8 cellular contexts compared by ENCODE assay signal in the genomic region with DNA sequence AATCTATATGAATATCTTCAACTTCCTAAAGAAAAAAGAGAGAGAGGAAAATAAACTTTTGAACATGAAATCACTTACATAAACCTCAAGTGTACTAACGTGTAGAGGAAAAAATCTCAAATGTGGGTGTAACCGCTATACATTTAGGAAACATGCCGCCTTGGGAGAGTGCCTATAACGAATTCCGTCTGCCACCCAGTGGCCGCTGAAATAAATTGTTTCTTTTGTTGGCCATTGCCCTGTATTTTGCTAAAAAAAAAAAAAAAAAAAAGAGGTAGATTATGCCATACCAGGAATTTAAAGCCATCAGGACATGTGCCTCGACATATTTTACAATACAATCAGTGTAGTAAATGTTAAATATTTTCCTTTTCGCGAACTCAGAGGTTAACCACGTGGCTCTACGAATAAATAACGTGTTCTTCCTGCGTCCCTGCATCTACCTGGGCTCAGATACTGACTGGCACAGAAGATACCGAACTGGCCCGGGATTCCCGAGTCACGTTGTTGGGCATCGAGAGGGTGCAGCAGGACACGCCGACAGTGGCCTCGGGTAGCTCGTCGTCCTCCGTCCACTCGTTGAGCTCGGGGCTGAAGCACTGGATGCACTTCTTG. TPM values are rescaled to one million over a fixed set of nuclear protein-coding genes. Genes with fewer than 3 reads are reported as not detected.
DNase-seq lines count a peak whose midpoint lies in the region; ATAC-seq, FAIRE-seq and TF ChIP-seq lines count a peak whose summit lies in the region.

No MANE protein-coding gene starts in this region.

- 0 to 1% (median 1%) methylated on average over 20 to 26 of the region's 26 CpGs for WGBS in spleen, 5 donors

- peak overlapping the region; percentile 50 to 79 (median 62) for H3K4me3 ChIP-seq in spleen

- peak overlapping the region; percentile 55 to 82 (median 78) for H3K27ac ChIP-seq in spleen

- BruUV-seq in MCF 10A (replicated peaks; lab: Mats Ljungman, UMichigan): no TSS peak

- POLR2A ChIA-PET in MCF 10A (lab: Yijun Ruan, JAX): interaction anchor here (0.6 to 5.0 kb wide), 24 partner anchors 11 to 1429 kb away, joined by 3 to 66 read pairs (median 4); a partner anchor contains a TSS

- peaks cover 40% of the 10 kb centered on the region for H3K4me1 Mint-ChIP-seq in MCF 10A (ENCODE audit: insufficient read depth, unreplicated experiment)
- peaks cover 39 to 55% of the 10 kb centered on the region in 2 donors for H3K4me1 Mint-ChIP-seq in immature natural killer cell

- TF ChIP-seq POLR2A in spleen (IDR thresholded peaks at IDR 0.05): no peak

- H3K27me3 ChIP-seq in spleen (replicated peaks in 1 of 7): peaks cover 0 to 12% (median 0%) of the 10 kb centered on the region in 7 donors

- H3K36me3 Mint-ChIP-seq in MCF 10A (ENCODE audit: insufficient read depth, unreplicated experiment) (peaks cover 12% of the 10 kb centered on the region), immature natural killer cell (no peaks in the 10 kb centered on the region)

- H3K9me3 Mint-ChIP-seq in MCF 10A (ENCODE audit: unreplicated experiment) (no peaks in the 10 kb centered on the region), immature natural killer cell (no peaks in the 10 kb centered on the region)

- H3K27me3 Mint-ChIP-seq in MCF 10A (ENCODE audit: insufficient read depth, unreplicated experiment) (no peaks in the 10 kb centered on the region), immature natural killer cell (ENCODE audit: low read depth in 3 of 3) (peaks cover 0 to 8% (median 3%) of the 10 kb centered on the region in 3 donors)

- peaks cover 17 to 46% (median 37%) of the 10 kb centered on the region in 6 donors for H3K4me1 ChIP-seq in spleen

- H3K36me3 ChIP-seq in spleen: no peaks in the 10 kb centered on the region

- peak; percentile 51 for DNase-seq in GM04504 (ENCODE audit: low read depth)
- peak; percentile 75 to 82 for DNase-seq in NCI-H2081 (lab: John Stamatoyannopoulos, UW)
- peak; percentile 90 for DNase-seq in MCF 10A (ENCODE audit: unreplicated experiment)
- DNase-seq in immature natural killer cell: peak; percentile 70 to 76 (median 75)
- no peak for DNase-seq in spleen
- no peak for DNase-seq in 8988T

- CTCF ChIA-PET in MCF 10A (lab: Yijun Ruan, JAX): interaction anchor here (0.5 to 4.6 kb wide), 46 partner anchors 9 to 1109 kb away, joined by 3 to 102 read pairs (median 4); a partner anchor contains a TSS

- peak; percentile 85 for FAIRE-seq in TTC549 (lab: Jason Lieb, UNC)

- no peaks in the 10 kb centered on the region for H3K9me3 ChIP-seq in spleen

- H3K4me3 Mint-ChIP-seq in MCF 10A (ENCODE audit: unreplicated experiment) (peak overlapping the region; percentile 94), immature natural killer cell (peak overlapping the region; percentile 92 to 96 (median 95))

- intact Hi-C loops in MCF 10A (cut with micrococcal nuclease): loop anchor here (1.0 to 5.0 kb wide), 4 partner anchors 28 to 158 kb away; no protein-coding TSS in a partner anchor
- intact Hi-C loops in spleen (cut with DNase I; ENCODE audit: low total_unique reads): loop anchor here (5.0 to 10.0 kb wide), 3 partner anchors 116 to 476 kb away; no protein-coding TSS in a partner anchor

- peak; percentile 40 for ATAC-seq in HG02852 (IDR thresholded peaks at IDR 0.05; ENCODE audit: unreplicated experiment)

- H3K27ac Mint-ChIP-seq in MCF 10A (ENCODE audit: low read depth, unreplicated experiment): peak overlapping the region; percentile 84
- H3K27ac Mint-ChIP-seq in immature natural killer cell: peak overlapping the region; percentile 57 to 93 (median 90)

- TF ChIP-seq CTCF in MCF 10A (IDR thresholded peaks at IDR 0.05; ENCODE audit: unreplicated experiment): peak; percentile 41
- TF ChIP-seq CTCF in spleen (IDR thresholded peaks at IDR 0.05 in 8 of 11, conservative IDR thresholded peaks at IDR 0.05 in 3 of 11): peak in 8 of 11 experiments; percentile 6 to 57 (median 50)

RNA-seq across cellular contexts. Expression of a gene that starts 14.3 kb away (rescaled TPM):
- total RNA-seq in MCF 10A (2022) (0.37 and 0.54 TPM in 2 replicates), spleen (under 1 TPM; 0.10 to 0.51 (median 0.23) TPM)
- polyA plus RNA-seq in immature natural killer cell (not detected), spleen (under 1 TPM; 0.09 to 0.22 (median 0.15) TPM)

Comparison
In these comparisons a context has a peak if more than half of its experiments do, and no peak if none do; other contexts are left out.
1. DNase-seq: peak in GM04504 (single experiment), NCI-H2081 (2 of 2), MCF 10A (single experiment) and immature natural killer cell (3 of 3); none in spleen (single experiment) and 8988T (single experiment).